In the genomic region with DNA sequence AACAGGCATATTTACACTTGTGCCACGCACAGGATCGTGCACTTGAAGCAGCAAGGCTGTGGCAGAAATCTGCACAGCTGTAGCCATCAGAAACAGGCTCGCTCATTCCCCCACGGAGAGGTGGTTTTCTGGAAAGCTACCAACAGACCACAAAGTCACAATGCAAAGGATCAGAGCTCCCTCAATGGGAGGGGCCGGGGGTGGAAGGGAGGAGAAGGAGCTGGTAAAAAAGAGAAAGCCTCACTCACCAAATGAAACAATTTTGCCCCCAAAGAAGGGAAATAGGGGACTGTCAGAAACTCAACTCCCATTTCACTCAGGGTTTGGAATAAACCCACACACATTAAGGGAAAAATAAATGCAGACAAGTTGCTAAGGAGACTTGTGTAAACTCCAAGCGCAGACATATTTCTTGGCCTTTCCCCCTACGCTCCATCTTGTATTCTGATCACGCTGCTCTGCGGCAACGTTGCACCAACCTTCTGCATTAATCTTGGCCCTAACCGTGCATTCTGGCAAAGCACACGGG, we compare ENCODE assay signal across 9 cellular contexts. TPM values are rescaled to one million over a fixed set of nuclear protein-coding genes. Genes with fewer than 3 reads are reported as not detected.
DNase-seq lines count a peak whose midpoint lies in the region; ATAC-seq, FAIRE-seq and TF ChIP-seq lines count a peak whose summit lies in the region.
"Had no signal": no experiment of that assay in that cellular context is flagged by ENCODE, and none has a peak within 500 bp of the region (broad histone marks: within the 10 kb centered on the region; RNA-seq: fewer than 3 reads in every experiment).

No MANE protein-coding gene starts in this region.

- H2AFZ ChIP-seq in mammary epithelial cell (ENCODE audit: low read depth, low read length), result no peak overlapping the region

- intact Hi-C loops in mammary epithelial cell (cut with micrococcal nuclease) (no loop called here), kidney (cut with DNase I) (no loop called here)

- 5% methylated on average over 11 of the region's 12 CpGs for WGBS in mammary epithelial cell (ENCODE audit: low coverage, missing lambda C conversion rate)
- 64% methylated on average over 12 of the region's 12 CpGs for WGBS in thymus

- H3K36me3 ChIP-seq in mammary epithelial cell (ENCODE audit: insufficient read depth, low read length), result peaks cover 25% of the 10 kb centered on the region
- H3K36me3 ChIP-seq in kidney (ENCODE audit: control insufficient read depth in 1 of 2, insufficient read depth in 2 of 2, low read length in 2 of 2), result no peaks in the 10 kb centered on the region
- H3K36me3 ChIP-seq in thymus (ENCODE audit: control insufficient read depth, insufficient read depth), result no peaks in the 10 kb centered on the region

- ATAC-seq in GM18868 (IDR thresholded peaks at IDR 0.05; ENCODE audit: unreplicated experiment), result no peak
- ATAC-seq in HG02642 (IDR thresholded peaks at IDR 0.05; ENCODE audit: poor library complexity, unreplicated experiment), result no peak
- ATAC-seq in GM19351 (IDR thresholded peaks at IDR 0.05; ENCODE audit: unreplicated experiment), result no peak

- dilution Hi-C loops in mammary epithelial cell (cut with HindIII; ENCODE audit: low sequenced_read_pairs), result no loop called here

- TF ChIP-seq CTCF in mammary epithelial cell (conservative IDR thresholded peaks at IDR 0.05 in 1 of 2, IDR thresholded peaks at IDR 0.05 in 1 of 2; ENCODE audit: extremely low read depth in 1 of 2, insufficient read depth in 1 of 2, low read depth in 1 of 2, low read length in 2 of 2) (no peak), kidney (IDR thresholded peaks at IDR 0.05; ENCODE audit: borderline replicate concordance, extremely low read depth, insufficient read depth) (no peak)

- H3K4me1 ChIP-seq in mammary epithelial cell (ENCODE audit: insufficient read depth, low read length) (peaks cover 69% of the 10 kb centered on the region), kidney (ENCODE audit: control insufficient read depth in 1 of 2, insufficient read depth in 1 of 2, low read depth in 1 of 2, low read length in 2 of 2) (no peaks in the 10 kb centered on the region), thymus (ENCODE audit: control insufficient read depth, insufficient read depth, low read length) (no peaks in the 10 kb centered on the region)

- no peak for FAIRE-seq in kidney (lab: Jason Lieb, UNC)

- H3K4me3 ChIP-seq in mammary epithelial cell (replicated peaks in 1 of 3; ENCODE audit: insufficient read depth in 1 of 3, low read depth in 2 of 3, low read length in 3 of 3) (peak overlapping the region; percentile 25 to 65 (median 37)), kidney (ENCODE audit: low read length in 2 of 2) (peak overlapping the region in 1 of 2 donors; percentile 22), thymus (ENCODE audit: low read length) (no peak overlapping the region)

- no peaks in the 10 kb centered on the region for H3K27me3 ChIP-seq in mammary epithelial cell (ENCODE audit: insufficient read depth, low read length)
- H3K27me3 ChIP-seq in thymus (ENCODE audit: control insufficient read depth, insufficient read depth), result no peaks in the 10 kb centered on the region

- no TSS peak for BruUV-seq in mammary epithelial cell (replicated peaks; lab: Mats Ljungman, UMichigan)

- H3K27ac ChIP-seq in mammary epithelial cell (ENCODE audit: insufficient read depth, low read depth, low read length) (peak overlapping the region; percentile 95), kidney (ENCODE audit: low read depth in 2 of 2, low read length in 2 of 2) (no peak overlapping the region), thymus (ENCODE audit: low read depth) (peak overlapping the region; percentile 19)
- H3K27ac ChIP-seq: VCaP had no signal

- peak overlapping the region; percentile 91 for H3K4me2 ChIP-seq in mammary epithelial cell (ENCODE audit: insufficient read depth, low read depth, low read length)

- H4K20me1 ChIP-seq in mammary epithelial cell (ENCODE audit: insufficient read depth, low read length), result no peaks in the 10 kb centered on the region

- DNase-seq in LHCN-M2 (ENCODE audit: low read depth) (peak; percentile 91), mammary epithelial cell (peak; percentile 52), kidney (peak; percentile 43), AG08396 (ENCODE audit: low spot score) (no peak)

- H3K9ac ChIP-seq in mammary epithelial cell (ENCODE audit: insufficient read depth, low read length) (peak overlapping the region; percentile 94), kidney (ENCODE audit: low read length in 2 of 2) (no peak overlapping the region)

- CTCF ChIA-PET in mammary epithelial cell (lab: Charles Lee; ENCODE audit: low non-redundant PET), result interaction anchor here (0.7 kb wide), 1 partner anchor 13 kb away, joined by 4 read pairs; no protein-coding TSS in a partner anchor

- H3K9me3 ChIP-seq in mammary epithelial cell (replicated peaks; ENCODE audit: insufficient read depth, low read length) (no peaks in the 10 kb centered on the region), kidney (ENCODE audit: control insufficient read depth in 1 of 2, low read length in 2 of 2) (no peaks in the 10 kb centered on the region), thymus (ENCODE audit: control insufficient read depth) (no peaks in the 10 kb centered on the region)

- peaks cover 100% of the 10 kb centered on the region for H3K79me2 ChIP-seq in mammary epithelial cell (ENCODE audit: insufficient read depth, low read length)

- in situ Hi-C loops in mammary epithelial cell (cut with MboI; ENCODE audit: low sequenced_read_pairs in 2 of 2), result loop anchor here in 1 of 2 donors (5.0 to 25.0 kb wide), 2 partner anchors 57 to 697 kb away; a partner anchor contains a TSS

RNA-seq across cellular contexts. Expression of a gene that starts 43.2 kb away (rescaled TPM):
- total RNA-seq in LHCN-M2 (2014; rRNA removed) (8.0 and 9.9 TPM in 2 replicates), mammary epithelial cell (1 to 10 TPM; 5.2 to 5.6 TPM), kidney (not detected)
- 0.67 TPM for polyA plus RNA-seq in LHCN-M2 (2012)
- polyA plus RNA-seq in mammary epithelial cell (not detected), kidney (ENCODE audit: insufficient read depth, low read depth, low replicate concordance) (not detected), thymus (not detected)
- not detected for polyA minus RNA-seq in mammary epithelial cell

Comparison
In these comparisons a context has a peak if more than half of its experiments do, and no peak if none do; other contexts are left out.
1. H3K27ac ChIP-seq: peak in mammary epithelial cell (single experiment) and thymus (single experiment); none in kidney (0 of 2).